ENCODE assay signal across 27 cellular contexts in genomic region chr15:52505141-52505540, GRCh38. TPM values are rescaled to one million over a fixed set of nuclear protein-coding genes. Genes with fewer than 3 reads are reported as not detected.
DNase-seq lines count a peak whose midpoint lies in the region; ATAC-seq, FAIRE-seq and TF ChIP-seq lines count a peak whose summit lies in the region.
"Had no signal": no experiment of that assay in that cellular context is flagged by ENCODE, and none has a peak within 500 bp of the region (broad histone marks: within the 10 kb centered on the region; RNA-seq: fewer than 3 reads in every experiment).

No MANE protein-coding gene starts in this region.

- CTCF ChIA-PET in OCI-LY7 (lab: Charles Lee; ENCODE audit: unreplicated experiment), result no interaction called here

- peaks cover 9% of the 10 kb centered on the region; the same call in 1 of the 2 replicates for H3K36me3 ChIP-seq in OCI-LY7 (ENCODE audit: insufficient read depth, low read length)
- H3K36me3 ChIP-seq: gastrocnemius medialis, tibial nerve had no signal

- H2AFZ ChIP-seq in OCI-LY7 (ENCODE audit: low read length), result no peak overlapping the region; the same call in 1 of the 2 replicates

- H3K27me3 Mint-ChIP-seq in T-helper 2 cell treated with Interferon-gamma antibody and Interleukin-4, amounts not matched to agents 5 μg/mL and 100 μg/mL, for 36 hours (ENCODE audit: low read depth), result no peaks in the 10 kb centered on the region
- no peaks in the 10 kb centered on the region for H3K27me3 Mint-ChIP-seq in stimulated activated memory B cell treated with anti-CD40 and anti-IgM and Interleukin-4, amounts not matched to agents 10 μg/mL and 1 μg/mL and 100 μg/mL, for 72 hours
- H3K27me3 Mint-ChIP-seq: stimulated activated naive CD8-positive, alpha-beta T cell treated with anti-CD3 and anti-CD28 coated beads, Interleukin-15, amount 100 ng/mL, for 72 hours had no signal

- peaks cover 95% of the 10 kb centered on the region for H3K79me2 ChIP-seq in OCI-LY7 (ENCODE audit: insufficient read depth, low read depth, low read length)

- peaks cover 5% of the 10 kb centered on the region for H3K36me3 Mint-ChIP-seq in T-helper 2 cell treated with Interferon-gamma antibody and Interleukin-4, amounts not matched to agents 5 μg/mL and 100 μg/mL, for 36 hours (ENCODE audit: low read depth)
- H3K36me3 Mint-ChIP-seq in stimulated activated memory B cell treated with anti-CD40 and anti-IgM and Interleukin-4, amounts not matched to agents 10 μg/mL and 1 μg/mL and 100 μg/mL, for 72 hours, result peaks cover 6% of the 10 kb centered on the region
- H3K36me3 Mint-ChIP-seq in stimulated activated effector memory CD8-positive, alpha-beta T cell treated with anti-CD3 and anti-CD28 coated beads, Interleukin-12 subunit alpha, Interleukin-12 subunit beta, amount 100 ng/mL, for 72 hours, result no peaks in the 10 kb centered on the region

- no peak for ATAC-seq in stimulated activated memory B cell treated with anti-CD40 and anti-IgM and Interleukin-4, amounts not matched to agents 10 μg/mL and 1 μg/mL and 100 μg/mL, for 72 hours
- ATAC-seq in stimulated activated effector memory CD8-positive, alpha-beta T cell treated with anti-CD3 and anti-CD28 coated beads, Interleukin-12 subunit alpha, Interleukin-12 subunit beta, amount 100 ng/mL, for 72 hours, result no peak
- ATAC-seq: activated CD8-positive, alpha-beta T cell treated with anti-CD3 and anti-CD28 coated beads, Interleukin-2, amount 10 ng/mL, durations not matched to agents 7 days and 5 days; gastrocnemius medialis; GM12878; stimulated activated naive CD8-positive, alpha-beta T cell treated with anti-CD3 and anti-CD28 coated beads, Interleukin-15, amount 100 ng/mL, for 72 hours had no signal

- POLR2A ChIA-PET in OCI-LY7 (lab: Charles Lee), result interaction anchor here (0.7 to 2.3 kb wide), 9 partner anchors 9 to 172 kb away, joined by 3 to 9 read pairs (median 4); no protein-coding TSS in a partner anchor

- TF ChIP-seq CTCF in OCI-LY7 (conservative IDR thresholded peaks at IDR 0.05; ENCODE audit: low read length), result no peak

- H3K4me1 ChIP-seq in OCI-LY7 (ENCODE audit: insufficient read depth, low read length, poor library complexity, severe bottlenecking), result peaks cover 79% of the 10 kb centered on the region

- H3K4me1 Mint-ChIP-seq in T-helper 2 cell treated with Interferon-gamma antibody and Interleukin-4, amounts not matched to agents 5 μg/mL and 100 μg/mL, for 36 hours (ENCODE audit: low read depth), result peaks cover 22% of the 10 kb centered on the region
- H3K4me1 Mint-ChIP-seq in stimulated activated memory B cell treated with anti-CD40 and anti-IgM and Interleukin-4, amounts not matched to agents 10 μg/mL and 1 μg/mL and 100 μg/mL, for 72 hours, result peaks cover 56% of the 10 kb centered on the region
- H3K4me1 Mint-ChIP-seq in stimulated activated effector memory CD8-positive, alpha-beta T cell treated with anti-CD3 and anti-CD28 coated beads, Interleukin-12 subunit alpha, Interleukin-12 subunit beta, amount 100 ng/mL, for 72 hours, result peaks cover 41% of the 10 kb centered on the region

- H4K20me1 ChIP-seq in OCI-LY7 (ENCODE audit: insufficient read depth, low read length), result 0 out of 2 replicates have a peak, but pooled peaks cover 3% of the 10 kb centered on the region

- no peaks in the 10 kb centered on the region for H3K9me2 ChIP-seq in OCI-LY7 (ENCODE audit: insufficient read depth, low read length)
- H3K9me2 ChIP-seq: SK-N-SH had no signal

- no peak overlapping the region for H3K4me3 Mint-ChIP-seq in T-helper 2 cell treated with Interferon-gamma antibody and Interleukin-4, amounts not matched to agents 5 μg/mL and 100 μg/mL, for 36 hours
- no peak overlapping the region for H3K4me3 Mint-ChIP-seq in stimulated activated memory B cell treated with anti-CD40 and anti-IgM and Interleukin-4, amounts not matched to agents 10 μg/mL and 1 μg/mL and 100 μg/mL, for 72 hours
- no peak overlapping the region for H3K4me3 Mint-ChIP-seq in stimulated activated effector memory CD8-positive, alpha-beta T cell treated with anti-CD3 and anti-CD28 coated beads, Interleukin-12 subunit alpha, Interleukin-12 subunit beta, amount 100 ng/mL, for 72 hours
- H3K4me3 Mint-ChIP-seq: activated CD8-positive, alpha-beta T cell treated with anti-CD3 and anti-CD28 coated beads, Interleukin-2, amount 10 ng/mL, durations not matched to agents 7 days and 5 days; activated naive CD4-positive, alpha-beta T cell treated with anti-CD3 and anti-CD28 coated beads for 36 hours; stimulated activated naive CD8-positive, alpha-beta T cell treated with anti-CD3 and anti-CD28 coated beads, Interleukin-15, amount 100 ng/mL, for 72 hours had no signal

- intact Hi-C loops in OCI-LY7 (cut with micrococcal nuclease; ENCODE audit: unreplicated experiment), result loop anchor here (1.0 to 2.0 kb wide), 2 partner anchors 24 to 39 kb away; no protein-coding TSS in a partner anchor

- H3K9me3 Mint-ChIP-seq in T-helper 2 cell treated with Interferon-gamma antibody and Interleukin-4, amounts not matched to agents 5 μg/mL and 100 μg/mL, for 36 hours, result no peaks in the 10 kb centered on the region
- no peaks in the 10 kb centered on the region for H3K9me3 Mint-ChIP-seq in stimulated activated memory B cell treated with anti-CD40 and anti-IgM and Interleukin-4, amounts not matched to agents 10 μg/mL and 1 μg/mL and 100 μg/mL, for 72 hours
- H3K9me3 Mint-ChIP-seq in stimulated activated effector memory CD8-positive, alpha-beta T cell treated with anti-CD3 and anti-CD28 coated beads, Interleukin-12 subunit alpha, Interleukin-12 subunit beta, amount 100 ng/mL, for 72 hours, result no peaks in the 10 kb centered on the region
- H3K9me3 Mint-ChIP-seq: activated naive CD4-positive, alpha-beta T cell treated with anti-CD3 and anti-CD28 coated beads for 36 hours; stimulated activated naive CD8-positive, alpha-beta T cell treated with anti-CD3 and anti-CD28 coated beads, Interleukin-15, amount 100 ng/mL, for 72 hours had no signal

- FAIRE-seq in urothelium cell line (lab: Jason Lieb, UNC), result no peak
- FAIRE-seq: GM12878, islet of Langerhans had no signal

- BruUV-seq in OCI-LY7 (replicated peaks; lab: Mats Ljungman, UMichigan), result no TSS peak

- peak overlapping the region; percentile 4 for H3K27ac Mint-ChIP-seq in T-helper 2 cell treated with Interferon-gamma antibody and Interleukin-4, amounts not matched to agents 5 μg/mL and 100 μg/mL, for 36 hours
- peak overlapping the region; percentile 34 for H3K27ac Mint-ChIP-seq in stimulated activated memory B cell treated with anti-CD40 and anti-IgM and Interleukin-4, amounts not matched to agents 10 μg/mL and 1 μg/mL and 100 μg/mL, for 72 hours
- H3K27ac Mint-ChIP-seq in stimulated activated effector memory CD8-positive, alpha-beta T cell treated with anti-CD3 and anti-CD28 coated beads, Interleukin-12 subunit alpha, Interleukin-12 subunit beta, amount 100 ng/mL, for 72 hours, result no peak overlapping the region
- H3K27ac Mint-ChIP-seq: activated CD8-positive, alpha-beta T cell treated with anti-CD3 and anti-CD28 coated beads, Interleukin-2, amount 10 ng/mL, durations not matched to agents 7 days and 5 days; activated naive CD4-positive, alpha-beta T cell treated with anti-CD3 and anti-CD28 coated beads for 36 hours; stimulated activated naive CD8-positive, alpha-beta T cell treated with anti-CD3 and anti-CD28 coated beads, Interleukin-15, amount 100 ng/mL, for 72 hours had no signal

- 0 out of 2 replicates have a peak, but pooled peaks cover 10% of the 10 kb centered on the region for H3K9me3 ChIP-seq in OCI-LY7 (ENCODE audit: low read length)
- H3K9me3 ChIP-seq: gastrocnemius medialis, SK-N-SH, tibial nerve had no signal

- peak overlapping the region; percentile 17 for H3K4me3 ChIP-seq in OCI-LY7 (ENCODE audit: low read depth, low read length, poor library complexity, severe bottlenecking)
- H3K4me3 ChIP-seq: gastrocnemius medialis, GM12878, tibial nerve had no signal

- no peak for DNase-seq in T-helper 2 cell treated with Interferon-gamma antibody and Interleukin-4, amounts not matched to agents 5 μg/mL and 100 μg/mL, for 36 hours (ENCODE audit: low spot score)
- no peak for DNase-seq in T-helper 2 cell
- DNase-seq in OCI-LY7 (ENCODE audit: low spot score), result peak; percentile 60
- DNase-seq in epithelial cell of prostate (ENCODE audit: low read depth, low spot score), result peak; percentile 46
- no peak for DNase-seq in activated CD4-positive, CD25-positive, alpha-beta regulatory T cell (lab: John Stamatoyannopoulos, UW)
- DNase-seq in urothelium cell line (ENCODE audit: low spot score), result no peak
- no peak for DNase-seq in stimulated activated effector memory CD8-positive, alpha-beta T cell treated with anti-CD3 and anti-CD28 coated beads, Interleukin-12 subunit alpha, Interleukin-12 subunit beta, amount 100 ng/mL, for 72 hours (ENCODE audit: low spot score in 2 of 2)
- DNase-seq: activated CD4-positive, CD25-positive, alpha-beta regulatory T cell treated with anti-CD3 and anti-CD28 coated beads, Interleukin-2, amount 50 U/mL, for 72 hours; activated CD8-positive, alpha-beta T cell treated with anti-CD3 and anti-CD28 coated beads, Interleukin-2, amount 10 ng/mL, durations not matched to agents 7 days and 5 days; activated naive CD4-positive, alpha-beta T cell treated with anti-CD3 and anti-CD28 coated beads for 36 hours; AML-193; amniotic stem cell; COR-L47; DND-41; hippocampal formation; KG1; NCI-H1048; NCI-H187; NCI-H526 treated with DMSO at 0.1 percent for 48 hours; SK-N-SH; stimulated activated CD4-positive, alpha-beta T cell treated with anti-CD3 and anti-CD28 coated beads, Interleukin-4, amount 100 ng/mL, for 1 hour; stimulated activated naive CD8-positive, alpha-beta T cell treated with anti-CD3 and anti-CD28 coated beads, Interleukin-15, amount 100 ng/mL, for 72 hours had no signal

- peak overlapping the region; percentile 94 for H3K27ac ChIP-seq in OCI-LY7 (ENCODE audit: low read depth, low read length, poor library complexity, severe bottlenecking)
- peak overlapping the region; percentile 37 for H3K27ac ChIP-seq in epithelial cell of prostate
- H3K27ac ChIP-seq: gastrocnemius medialis, tibial nerve had no signal

- peak overlapping the region; percentile 97 for H3K4me2 ChIP-seq in OCI-LY7 (ENCODE audit: low read length)
- H3K4me2 ChIP-seq: SK-N-SH had no signal

RNA-seq across cellular contexts. Expression of gene MYO5A, which starts 23.5 kb away (rescaled TPM):
- 29.0 and 31.8 TPM in 2 replicates for total RNA-seq in OCI-LY7 (2014; rRNA removed; shearing (Covaris generic))
- 41.9 and 42.0 TPM in 2 replicates for total RNA-seq in OCI-LY7 (2022)

Comparison
In these comparisons a context has a peak if more than half of its experiments do, and no peak if none do; other contexts are left out.
1. DNase-seq: peak in OCI-LY7 (single experiment) and epithelial cell of prostate (single experiment); none in T-helper 2 cell treated with Interferon-gamma antibody and Interleukin-4, amounts not matched to agents 5 μg/mL and 100 μg/mL, for 36 hours (single experiment), T-helper 2 cell (0 of 5), activated CD4-positive, CD25-positive, alpha-beta regulatory T cell (0 of 4), urothelium cell line (single experiment) and stimulated activated effector memory CD8-positive, alpha-beta T cell treated with anti-CD3 and anti-CD28 coated beads, Interleukin-12 subunit alpha, Interleukin-12 subunit beta, amount 100 ng/mL, for 72 hours (0 of 2).